10 cellular contexts compared by ENCODE assay signal in the genomic region with DNA sequence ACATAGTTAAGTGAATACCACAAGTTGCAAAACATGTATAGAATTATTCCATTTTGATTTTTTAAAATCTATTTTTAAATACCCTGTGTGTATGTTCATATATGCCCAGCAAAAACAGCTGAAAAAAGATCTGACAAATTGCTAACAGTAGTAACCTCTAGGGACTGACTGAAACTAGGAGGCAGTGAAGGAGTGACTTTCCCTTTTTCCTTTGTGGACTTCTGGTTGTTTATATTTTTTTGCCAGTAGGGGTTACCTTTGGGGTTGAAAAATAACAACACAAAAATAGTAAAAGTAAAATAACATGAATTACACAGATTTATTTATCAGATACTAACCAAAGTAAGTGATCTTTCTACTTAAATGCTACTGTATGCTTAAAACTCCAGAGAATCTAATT. TPM values are rescaled to one million over a fixed set of nuclear protein-coding genes. Genes with fewer than 3 reads are reported as not detected.
DNase-seq lines count a peak whose midpoint lies in the region; ATAC-seq and TF ChIP-seq lines count a peak whose summit lies in the region.
"Had no signal": no experiment of that assay in that cellular context is flagged by ENCODE, and none has a peak within 500 bp of the region (broad histone marks: within the 10 kb centered on the region; RNA-seq: fewer than 3 reads in every experiment).

No MANE protein-coding gene starts in this region.

- peaks cover 66% of the 10 kb centered on the region for H3K79me2 ChIP-seq in mammary epithelial cell (ENCODE audit: insufficient read depth, low read length)

- no peak for ATAC-seq in natural killer cell
- ATAC-seq in mucosa of descending colon: no peak

- H3K36me3 Mint-ChIP-seq in CD14-positive monocyte: peaks cover 17 to 53% of the 10 kb centered on the region in 2 donors
- H3K36me3 Mint-ChIP-seq in natural killer cell: no peaks in the 10 kb centered on the region

- H3K9ac ChIP-seq in mammary epithelial cell (ENCODE audit: insufficient read depth, low read length): peak overlapping the region; percentile 18

- peaks cover 0 to 3% (median 0%) of the 10 kb centered on the region in 7 donors for H3K9me3 Mint-ChIP-seq in CD14-positive monocyte
- H3K9me3 Mint-ChIP-seq in natural killer cell: no peaks in the 10 kb centered on the region

- H3K4me2 ChIP-seq in mammary epithelial cell (ENCODE audit: insufficient read depth, low read depth, low read length): peak overlapping the region; percentile 84

- H3K4me3 Mint-ChIP-seq in CD14-positive monocyte (peak overlapping the region; percentile 96 to 98), natural killer cell (peak overlapping the region; percentile 95)

- no peaks in the 10 kb centered on the region for H4K20me1 ChIP-seq in mammary epithelial cell (ENCODE audit: insufficient read depth, low read length)

- H3K27me3 ChIP-seq in mammary epithelial cell (ENCODE audit: insufficient read depth, low read length): no peaks in the 10 kb centered on the region

- CTCF ChIA-PET in mammary epithelial cell (lab: Charles Lee; ENCODE audit: low non-redundant PET): no interaction called here

- H3K27ac ChIP-seq in mammary epithelial cell (ENCODE audit: insufficient read depth, low read depth, low read length): peak overlapping the region; percentile 82

- no peak overlapping the region for H2AFZ ChIP-seq in mammary epithelial cell (ENCODE audit: low read depth, low read length)

- in situ Hi-C loops in KBM-7 (cut with MboI; ENCODE audit: low pct_unique_long_range_greater_than_20kb, low sequenced_read_pairs): no loop called here
- in situ Hi-C loops in mammary epithelial cell (cut with MboI; ENCODE audit: low sequenced_read_pairs in 2 of 2): loop anchor here in 1 of 2 donors (10.0 kb wide), 1 partner anchor 87 kb away; no protein-coding TSS in a partner anchor

- DNase-seq in CD14-positive monocyte (ENCODE audit: low spot score) (no peak), KBM-7 (peak; percentile 12), mammary epithelial cell (no peak), natural killer cell (no peak), NCI-H345 treated with DMSO at 0.1 percent for 48 hours (lab: John Stamatoyannopoulos, UW; ENCODE audit: unreplicated experiment) (no peak), mucosa of descending colon (no peak), AML-193 (lab: John Stamatoyannopoulos, UW) (no peak), NCI-H1092 treated with DMSO at 0.1 percent for 48 hours (lab: John Stamatoyannopoulos, UW) (no peak)
- DNase-seq: effector CD4-positive, alpha-beta T cell; NCI-H187 had no signal

- H3K4me1 ChIP-seq in mammary epithelial cell (ENCODE audit: insufficient read depth, low read length) (peaks cover 37% of the 10 kb centered on the region), mucosa of descending colon (ENCODE audit: low read depth) (peaks cover 17% of the 10 kb centered on the region)

- no peak for TF ChIP-seq CTCF in CD14-positive monocyte (IDR thresholded peaks at IDR 0.05)
- TF ChIP-seq CTCF in mammary epithelial cell (conservative IDR thresholded peaks at IDR 0.05 in 1 of 2, IDR thresholded peaks at IDR 0.05 in 1 of 2; ENCODE audit: extremely low read depth in 1 of 2, insufficient read depth in 1 of 2, low read depth in 1 of 2, low read length in 2 of 2): no peak
- TF ChIP-seq CTCF in natural killer cell (IDR thresholded peaks at IDR 0.05): no peak
- no peak for TF ChIP-seq CTCF in mucosa of descending colon (IDR thresholded peaks at IDR 0.05)

- H3K9me3 ChIP-seq in mammary epithelial cell (replicated peaks; ENCODE audit: insufficient read depth, low read length) (no peaks in the 10 kb centered on the region), mucosa of descending colon (no peaks in the 10 kb centered on the region)

- H3K27ac Mint-ChIP-seq in CD14-positive monocyte (peak overlapping the region; percentile 57 to 97 (median 88)), natural killer cell (peak overlapping the region; percentile 90 to 94)

- dilution Hi-C loops in mammary epithelial cell (cut with HindIII; ENCODE audit: low sequenced_read_pairs): no loop called here

- TSS peak; percentile 2 for BruUV-seq in mammary epithelial cell (replicated peaks; lab: Mats Ljungman, UMichigan)

- no peaks in the 10 kb centered on the region for H3K27me3 Mint-ChIP-seq in CD14-positive monocyte (ENCODE audit: low read depth in 3 of 3)
- H3K27me3 Mint-ChIP-seq in natural killer cell (ENCODE audit: low read depth in 2 of 2): no peaks in the 10 kb centered on the region

- intact Hi-C loops in CD14-positive monocyte (cut with micrococcal nuclease) (loop anchor here (5.0 to 10.0 kb wide), 2 partner anchors 39 to 47 kb away; no protein-coding TSS in a partner anchor), mammary epithelial cell (cut with micrococcal nuclease) (loop anchor here (5.0 kb wide), 3 partner anchors 54 to 166 kb away; partner anchors contain the start of genes PHF19 and PSMD5), natural killer cell (cut with micrococcal nuclease) (loop anchor here (5.0 kb wide), 2 partner anchors 216 to 491 kb away; partner anchors contain the start of genes RAB14 and TRAF1), mucosa of descending colon (cut with DNase I, micrococcal nuclease) (no loop called here)

- H3K4me3 ChIP-seq in mammary epithelial cell (replicated peaks in 1 of 3; ENCODE audit: insufficient read depth in 1 of 3, low read depth in 2 of 3, low read length in 3 of 3): peak overlapping the region in 1 of 3 experiments; percentile 58
- no peak overlapping the region for H3K4me3 ChIP-seq in mucosa of descending colon

- no peaks in the 10 kb centered on the region for H3K36me3 ChIP-seq in mammary epithelial cell (ENCODE audit: insufficient read depth, low read length)
- H3K36me3 ChIP-seq in mucosa of descending colon (ENCODE audit: low read depth): peaks cover 3% of the 10 kb centered on the region

- H3K4me1 Mint-ChIP-seq in CD14-positive monocyte (peaks cover 76% of the 10 kb centered on the region), natural killer cell (peaks cover 24 to 41% of the 10 kb centered on the region in 2 donors)

RNA-seq across cellular contexts. Expression of gene MEGF9, which starts 2.9 kb away (rescaled TPM):
- 10 to 100 TPM; 89.7 to 92.8 TPM for polyA plus RNA-seq in CD14-positive monocyte
- 10 to 100 TPM; 10.9 to 31.5 TPM for total RNA-seq in mammary epithelial cell
- 4.8 TPM for polyA plus RNA-seq in mammary epithelial cell
- 9.0 TPM for polyA minus RNA-seq in mammary epithelial cell
- 10 to 100 TPM; 17.5 to 25.9 (median 22.3) TPM for total RNA-seq in natural killer cell
- 10 to 100 TPM in 1 of 3 donors, 1 to 10 TPM in 2; 6.3 to 16.7 (median 9.3) TPM for total RNA-seq in mucosa of descending colon

Comparison
In these comparisons a context has a peak if more than half of its experiments do, and no peak if none do; other contexts are left out.
1. intact Hi-C loops: an anchor here in CD14-positive monocyte (5.0 to 10.0 kb wide), mammary epithelial cell (5.0 kb wide) and natural killer cell (5.0 kb wide); none called in mucosa of descending colon.